ENCODE assay signal across 1 cellular context in the genomic region with DNA sequence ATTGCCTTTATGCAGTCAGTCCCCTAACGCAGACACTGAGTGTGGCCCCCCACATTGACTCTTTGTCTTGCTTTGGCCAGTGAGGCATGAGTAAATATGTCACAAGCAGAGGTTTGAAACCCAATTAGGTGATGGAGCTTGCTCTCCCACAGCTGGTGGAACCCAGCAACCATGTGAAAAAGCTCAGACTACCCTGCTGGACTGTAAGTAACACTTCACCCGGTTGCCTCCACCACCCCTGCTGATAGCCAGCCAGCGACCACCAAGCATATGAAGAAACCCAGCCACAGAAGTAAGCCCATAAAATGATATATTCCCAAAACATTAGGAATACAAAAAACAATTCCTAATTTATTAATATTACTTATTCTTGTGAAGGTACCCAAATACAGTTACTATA.
TF ChIP-seq lines count a peak whose summit lies in the region.

No MANE protein-coding gene starts in this region.

TF ChIP-seq in K562, 482 proteins besides CTCF, POLR2A, EP300 and RAD21:
- TF ChIP-seq, protein P1, sequence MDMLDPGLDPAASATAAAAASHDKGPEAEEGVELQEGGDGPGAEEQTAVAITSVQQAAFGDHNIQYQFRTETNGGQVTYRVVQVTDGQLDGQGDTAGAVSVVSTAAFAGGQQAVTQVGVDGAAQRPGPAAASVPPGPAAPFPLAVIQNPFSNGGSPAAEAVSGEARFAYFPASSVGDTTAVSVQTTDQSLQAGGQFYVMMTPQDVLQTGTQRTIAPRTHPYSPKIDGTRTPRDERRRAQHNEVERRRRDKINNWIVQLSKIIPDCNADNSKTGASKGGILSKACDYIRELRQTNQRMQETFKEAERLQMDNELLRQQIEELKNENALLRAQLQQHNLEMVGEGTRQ (CRISPR knock-in tag; IDR thresholded peaks at IDR 0.05) = no peak
- TF ChIP-seq HDGF (IDR thresholded peaks at IDR 0.05) (no peak), MNT (conservative IDR thresholded peaks at IDR 0.05) (no peak), PHB (CRISPR knock-in tag; IDR thresholded peaks at IDR 0.05) (no peak), TAF1 (IDR thresholded peaks at IDR 0.05; ENCODE audit: control insufficient read depth, extremely low read depth, insufficient read depth, low read length, severe bottlenecking) (no peak), ZFP91 (CRISPR knock-in tag; IDR thresholded peaks at IDR 0.05) (no peak), HNRNPUL1 (IDR thresholded peaks at IDR 0.05; ENCODE audit: low read length) (0 out of 2 replicates have a peak, but pooled peaks have one; percentile 44), ETV5 (CRISPR knock-in tag; IDR thresholded peaks at IDR 0.05; ENCODE audit: low read depth) (no peak), PKNOX1 (IDR thresholded peaks at IDR 0.05) (no peak), MTA1 (IDR thresholded peaks at IDR 0.05; ENCODE audit: borderline replicate concordance) (no peak), POLR3G (IDR thresholded peaks at IDR 0.05; ENCODE audit: extremely low read depth, insufficient read length, insufficient replicate concordance) (no peak), U2AF2 (optimal IDR thresholded peaks at IDR 0.05; ENCODE audit: low read depth, low read length) (no peak), ELF2 (CRISPR knock-in tag; IDR thresholded peaks at IDR 0.05) (no peak), HDAC8 (tag; IDR thresholded peaks at IDR 0.05) (no peak), POLR2H (tag; IDR thresholded peaks at IDR 0.05; ENCODE audit: low read depth) (0 out of 2 replicates have a peak, but pooled peaks have one; percentile 11), KLF1 (tag; IDR thresholded peaks at IDR 0.05) (no peak)
- TF ChIP-seq, protein P2, sequence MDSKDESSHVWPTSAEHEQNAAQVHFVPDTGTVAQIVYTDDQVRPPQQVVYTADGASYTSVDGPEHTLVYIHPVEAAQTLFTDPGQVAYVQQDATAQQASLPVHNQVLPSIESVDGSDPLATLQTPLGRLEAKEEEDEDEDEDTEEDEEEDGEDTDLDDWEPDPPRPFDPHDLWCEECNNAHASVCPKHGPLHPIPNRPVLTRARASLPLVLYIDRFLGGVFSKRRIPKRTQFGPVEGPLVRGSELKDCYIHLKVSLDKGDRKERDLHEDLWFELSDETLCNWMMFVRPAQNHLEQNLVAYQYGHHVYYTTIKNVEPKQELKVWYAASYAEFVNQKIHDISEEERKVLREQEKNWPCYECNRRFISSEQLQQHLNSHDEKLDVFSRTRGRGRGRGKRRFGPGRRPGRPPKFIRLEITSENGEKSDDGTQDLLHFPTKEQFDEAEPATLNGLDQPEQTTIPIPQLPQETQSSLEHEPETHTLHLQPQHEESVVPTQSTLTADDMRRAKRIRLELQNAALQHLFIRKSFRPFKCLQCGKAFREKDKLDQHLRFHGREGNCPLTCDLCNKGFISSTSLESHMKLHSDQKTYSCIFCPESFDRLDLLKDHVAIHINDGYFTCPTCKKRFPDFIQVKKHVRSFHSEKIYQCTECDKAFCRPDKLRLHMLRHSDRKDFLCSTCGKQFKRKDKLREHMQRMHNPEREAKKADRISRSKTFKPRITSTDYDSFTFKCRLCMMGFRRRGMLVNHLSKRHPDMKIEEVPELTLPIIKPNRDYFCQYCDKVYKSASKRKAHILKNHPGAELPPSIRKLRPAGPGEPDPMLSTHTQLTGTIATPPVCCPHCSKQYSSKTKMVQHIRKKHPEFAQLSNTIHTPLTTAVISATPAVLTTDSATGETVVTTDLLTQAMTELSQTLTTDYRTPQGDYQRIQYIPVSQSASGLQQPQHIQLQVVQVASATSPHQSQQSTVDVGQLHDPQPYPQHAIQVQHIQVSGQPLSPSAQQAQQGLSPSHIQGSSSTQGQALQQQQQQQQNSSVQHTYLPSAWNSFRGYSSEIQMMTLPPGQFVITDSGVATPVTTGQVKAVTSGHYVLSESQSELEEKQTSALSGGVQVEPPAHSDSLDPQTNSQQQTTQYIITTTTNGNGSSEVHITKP (IDR thresholded peaks at IDR 0.05; ENCODE audit: partially characterized antibody) = no peak
